Comparison of ENCODE assay signal across 28 cellular contexts in the genomic region with DNA sequence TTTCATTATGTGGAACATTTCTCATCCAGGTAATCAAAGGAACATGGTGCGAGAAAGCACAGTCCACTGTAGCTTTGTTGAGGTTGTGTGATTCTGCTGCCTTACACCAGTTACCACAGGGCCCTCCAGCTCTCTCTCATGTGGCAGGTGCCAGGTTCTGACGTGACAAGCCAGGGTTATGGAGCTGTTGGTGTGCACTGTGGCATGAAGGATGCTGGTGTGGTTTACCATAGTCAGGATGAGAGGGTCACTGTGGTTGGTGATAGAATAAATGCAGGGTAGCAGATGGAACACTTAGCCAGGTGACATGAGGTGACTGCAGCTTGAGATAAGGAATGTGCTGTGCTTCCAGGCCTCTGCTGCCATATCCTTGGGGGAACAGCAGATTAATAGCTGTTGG.
"Had no signal": no experiment of that assay in that cellular context is flagged by ENCODE, and none has a peak within 500 bp of the region (broad histone marks: within the 10 kb centered on the region; RNA-seq: fewer than 3 reads in every experiment).

No MANE protein-coding gene starts in this region.

- H3K27me3 ChIP-seq: brain microvascular endothelial cell, dorsolateral prefrontal cortex had no signal

- H3K4me3 ChIP-seq: coronary artery, dorsolateral prefrontal cortex had no signal

- DNase-seq: activated B cell treated with CpG ODN at 0.5 μM for 24 hours; activated CD4-positive, alpha-beta T cell treated with anti-CD3 and anti-CD28 coated beads for 48 hours; activated CD4-positive, alpha-beta T cell treated with anti-CD3 and anti-CD28 coated beads, Interleukin-2, amount 50 U/mL, for 1 hour; activated CD4-positive, alpha-beta T cell treated with anti-CD3 and anti-CD28 coated beads, Interleukin-2, amount 50 U/mL, for 48 hours; activated CD8-positive, alpha-beta memory T cell treated with anti-CD3 and anti-CD28 coated beads for 24 hours; activated CD8-positive, alpha-beta T cell treated with anti-CD3 and anti-CD28 coated beads for 36 hours; activated effector memory CD4-positive, alpha-beta T cell treated with Interleukin-2 at 50 U/mL for 16 hours; activated gamma-delta T cell treated with Interleukin-2 at 50 U/mL for 16 hours; activated naive CD4-positive, alpha-beta T cell treated with anti-CD3 and anti-CD28 coated beads, Interleukin-2, amount 50 U/mL, for 16 hours; activated naive CD4-positive, alpha-beta T cell treated with Interleukin-2 at 50 U/mL for 16 hours; activated T-cell treated with anti-CD3 and anti-CD28 coated beads, Interleukin-2, amount 50 U/mL, for 4 hours; amniotic stem cell; anterior cingulate cortex; brain microvascular endothelial cell; dorsolateral prefrontal cortex; effector memory CD4-positive, alpha-beta T cell; endodermal cell; foreskin fibroblast; head of caudate nucleus; T-helper 17 cell; T1000; WERI-Rb-1 had no signal

- FAIRE-seq: astrocyte, frontal cortex had no signal

- H3K27ac ChIP-seq: brain microvascular endothelial cell, coronary artery, dorsolateral prefrontal cortex, WERI-Rb-1 had no signal

- ATAC-seq: activated CD4-positive, CD25-positive, alpha-beta regulatory T cell treated with anti-CD3 and anti-CD28 coated beads, Interleukin-2, amount 50 U/mL, for 24 hours; activated CD8-positive, alpha-beta T cell treated with anti-CD3 and anti-CD28 coated beads for 36 hours; activated T-cell treated with anti-CD3 and anti-CD28 coated beads, Interleukin-2, amount 50 U/mL, for 4 hours; activated T-helper 17 cell treated with anti-CD3 and anti-CD28 coated beads, Interleukin-2, amount 50 U/mL, for 72 hours; esophagus mucosa; T-helper 17 cell had no signal
